Comparison of ENCODE assay signal across 9 cellular contexts in the genomic region with DNA sequence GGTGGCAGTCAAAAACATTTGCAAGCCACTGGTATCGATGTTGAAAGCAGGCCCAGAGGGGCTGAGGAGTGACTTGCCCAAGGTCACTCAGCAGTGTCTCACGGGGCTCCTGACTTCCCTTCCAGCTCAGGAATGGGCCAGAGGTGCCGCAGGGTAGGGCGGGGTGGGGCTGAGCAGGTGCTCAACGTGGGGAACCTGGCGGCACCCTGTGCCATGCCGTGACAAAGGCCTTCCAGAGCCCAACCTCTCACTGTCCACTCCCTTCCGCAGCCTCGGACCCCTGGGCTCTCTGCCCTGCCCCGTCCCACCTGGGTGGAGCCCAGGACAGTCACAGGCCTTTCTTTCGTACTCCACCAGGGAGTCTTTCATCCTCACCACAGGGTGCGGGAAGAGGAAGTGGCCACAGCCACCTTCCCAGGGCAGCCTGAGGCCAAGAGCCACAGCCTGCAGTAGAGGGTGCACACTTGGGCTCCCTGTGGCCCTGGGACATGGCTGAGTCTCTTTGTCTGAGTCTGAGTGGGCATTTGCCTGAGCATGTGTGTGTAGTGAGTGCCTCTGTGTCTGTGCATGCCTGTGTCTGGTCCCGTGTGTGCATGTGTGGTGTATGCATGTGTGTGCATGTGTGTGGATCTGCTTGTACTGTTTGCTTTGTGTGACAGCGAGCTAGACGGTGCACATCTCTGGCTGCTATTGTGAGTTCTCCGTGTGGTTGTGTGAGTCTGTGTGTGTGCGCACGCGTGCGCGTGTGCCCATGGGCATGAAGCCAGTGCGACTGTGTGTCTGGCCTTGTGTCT. TPM values are rescaled to one million over a fixed set of nuclear protein-coding genes. Genes with fewer than 3 reads are reported as not detected.
DNase-seq lines count a peak whose midpoint lies in the region; ATAC-seq and TF ChIP-seq lines count a peak whose summit lies in the region.
"Had no signal": no experiment of that assay in that cellular context is flagged by ENCODE, and none has a peak within 500 bp of the region (broad histone marks: within the 10 kb centered on the region; RNA-seq: fewer than 3 reads in every experiment).

No MANE protein-coding gene starts in this region.

- peaks cover 93% of the 10 kb centered on the region for H3K4me1 Mint-ChIP-seq in activated CD8-positive, alpha-beta T cell treated with anti-CD3 and anti-CD28 coated beads, Interleukin-2, amount 10 ng/mL, durations not matched to agents 7 days and 5 days (ENCODE audit: low read depth)
- peaks cover 42% of the 10 kb centered on the region for H3K4me1 Mint-ChIP-seq in mesothelial cell of epicardium

- peak overlapping the region; percentile 12 for H3K4me3 Mint-ChIP-seq in activated CD8-positive, alpha-beta T cell treated with anti-CD3 and anti-CD28 coated beads, Interleukin-2, amount 10 ng/mL, durations not matched to agents 7 days and 5 days
- no peak overlapping the region for H3K4me3 Mint-ChIP-seq in mesothelial cell of epicardium
- H3K4me3 Mint-ChIP-seq: natural killer cell had no signal

- CTCF ChIA-PET in activated CD8-positive, alpha-beta T cell treated with anti-CD3 and anti-CD28 coated beads, Interleukin-2, amount 10 ng/mL, durations not matched to agents 7 days and 5 days (lab: Charles Lee): interaction anchor here (1.3 to 4.5 kb wide), 2 partner anchors 11 to 146 kb away, joined by 5 to 95 read pairs; no protein-coding TSS in a partner anchor

- no peak for TF ChIP-seq CTCF in mesothelial cell of epicardium (IDR thresholded peaks at IDR 0.05; ENCODE audit: unreplicated experiment)

- no peaks in the 10 kb centered on the region for H3K9me3 Mint-ChIP-seq in activated CD8-positive, alpha-beta T cell treated with anti-CD3 and anti-CD28 coated beads, Interleukin-2, amount 10 ng/mL, durations not matched to agents 7 days and 5 days (ENCODE audit: insufficient read depth)
- H3K9me3 Mint-ChIP-seq in mesothelial cell of epicardium: no peaks in the 10 kb centered on the region
- H3K9me3 Mint-ChIP-seq: natural killer cell had no signal

- POLR2A ChIA-PET in activated CD8-positive, alpha-beta T cell treated with anti-CD3 and anti-CD28 coated beads, Interleukin-2, amount 10 ng/mL, durations not matched to agents 7 days and 5 days (lab: Charles Lee): interaction anchor here (1.2 kb wide), 1 partner anchor 147 kb away, joined by 3 read pairs; no protein-coding TSS in a partner anchor

- no peaks in the 10 kb centered on the region for H3K36me3 Mint-ChIP-seq in activated CD8-positive, alpha-beta T cell treated with anti-CD3 and anti-CD28 coated beads, Interleukin-2, amount 10 ng/mL, durations not matched to agents 7 days and 5 days (ENCODE audit: low read depth)
- no peaks in the 10 kb centered on the region for H3K36me3 Mint-ChIP-seq in mesothelial cell of epicardium
- H3K36me3 Mint-ChIP-seq: natural killer cell had no signal

- DNase-seq in A172 (ENCODE audit: low spot score) (peak; percentile 78), HT-29 (ENCODE audit: low spot score) (peak; percentile 74), mesothelial cell of epicardium (ENCODE audit: low spot score in 2 of 2, unreplicated experiment in 2 of 2) (no peak), OCI-M2 (lab: John Stamatoyannopoulos, UW; ENCODE audit: unreplicated experiment) (no peak), AG08395 (ENCODE audit: low spot score) (no peak), iPS-NIHi7 (ENCODE audit: extremely low spot score) (no peak), retina (no peak)
- no peak for DNase-seq in activated CD8-positive, alpha-beta T cell treated with anti-CD3 and anti-CD28 coated beads, Interleukin-2, amount 10 ng/mL, durations not matched to agents 7 days and 5 days
- DNase-seq: natural killer cell had no signal

- ATAC-seq in activated CD8-positive, alpha-beta T cell treated with anti-CD3 and anti-CD28 coated beads, Interleukin-2, amount 10 ng/mL, durations not matched to agents 7 days and 5 days: peak; percentile 30

- H3K27ac Mint-ChIP-seq in activated CD8-positive, alpha-beta T cell treated with anti-CD3 and anti-CD28 coated beads, Interleukin-2, amount 10 ng/mL, durations not matched to agents 7 days and 5 days: peak overlapping the region; percentile 76
- peak overlapping the region; percentile 78 for H3K27ac Mint-ChIP-seq in mesothelial cell of epicardium

- no peaks in the 10 kb centered on the region for H3K27me3 Mint-ChIP-seq in activated CD8-positive, alpha-beta T cell treated with anti-CD3 and anti-CD28 coated beads, Interleukin-2, amount 10 ng/mL, durations not matched to agents 7 days and 5 days (ENCODE audit: low read depth)
- no peaks in the 10 kb centered on the region for H3K27me3 Mint-ChIP-seq in mesothelial cell of epicardium (ENCODE audit: low read depth)

RNA-seq across cellular contexts. Expression of gene LIF, which starts 6.0 kb away (rescaled TPM):
- 24.8 and 25.4 TPM in 2 replicates for total RNA-seq in A172 (2014; rRNA removed; shearing (Covaris generic))
- total RNA-seq in HT-29 (2014; rRNA removed; shearing (Covaris generic)): 48.5 and 50.2 TPM in 2 replicates
- 100 to 1,000 TPM; 532 to 569 TPM for total RNA-seq in activated CD8-positive, alpha-beta T cell treated with anti-CD3 and anti-CD28 coated beads, Interleukin-2, amount 10 ng/mL, durations not matched to agents 7 days and 5 days
- 15.4 to 16.9 TPM (median 15.8 TPM) in 3 replicates for total RNA-seq in mesothelial cell of epicardium

RNA-seq across cellular contexts. Expression of gene OSM, which starts 14.0 kb away (rescaled TPM):
- total RNA-seq in A172 (2014; rRNA removed; shearing (Covaris generic)): not detected in 2 replicates
- total RNA-seq in HT-29 (2014; rRNA removed; shearing (Covaris generic)): not detected in 2 replicates
- total RNA-seq in activated CD8-positive, alpha-beta T cell treated with anti-CD3 and anti-CD28 coated beads, Interleukin-2, amount 10 ng/mL, durations not matched to agents 7 days and 5 days: 100 to 1,000 TPM; 135 to 140 TPM
- total RNA-seq in mesothelial cell of epicardium: not detected in 3 replicates

RNA-seq across cellular contexts. Expression of gene CASTOR1, which starts 36.7 kb away (rescaled TPM):
- total RNA-seq in A172 (2014; rRNA removed; shearing (Covaris generic)): 12.8 and 20.8 TPM in 2 replicates
- total RNA-seq in HT-29 (2014; rRNA removed; shearing (Covaris generic)): 1.5 and 2.0 TPM in 2 replicates
- 10 to 100 TPM; 24.5 to 25.4 TPM for total RNA-seq in activated CD8-positive, alpha-beta T cell treated with anti-CD3 and anti-CD28 coated beads, Interleukin-2, amount 10 ng/mL, durations not matched to agents 7 days and 5 days
- total RNA-seq in mesothelial cell of epicardium: 10.9 to 13.5 TPM (median 13.5 TPM) in 3 replicates

Comparison
In these comparisons a context has a peak if more than half of its experiments do, and no peak if none do; other contexts are left out.
1. DNase-seq: peak in A172 (single experiment) and HT-29 (single experiment); none in activated CD8-positive, alpha-beta T cell treated with anti-CD3 and anti-CD28 coated beads, Interleukin-2, amount 10 ng/mL, durations not matched to agents 7 days and 5 days (single experiment), mesothelial cell of epicardium (0 of 2), OCI-M2 (single experiment), AG08395 (single experiment), iPS-NIHi7 (single experiment) and retina (single experiment).
2. RNA of gene LIF, which starts 6.0 kb away (total RNA-seq): 532 to 569 TPM in activated CD8-positive, alpha-beta T cell treated with anti-CD3 and anti-CD28 coated beads, Interleukin-2, amount 10 ng/mL, durations not matched to agents 7 days and 5 days; 48.5 to 50.2 TPM in HT-29, 24.8 to 25.4 TPM in A172 and 15.4 to 16.9 TPM in mesothelial cell of epicardium; every median in the first group is over 10 times any median in the second.
3. RNA of gene OSM, which starts 14.0 kb away (total RNA-seq): 135 to 140 TPM in activated CD8-positive, alpha-beta T cell treated with anti-CD3 and anti-CD28 coated beads, Interleukin-2, amount 10 ng/mL, durations not matched to agents 7 days and 5 days; not detected in A172, not detected in HT-29 and not detected in mesothelial cell of epicardium; every median in the first group is over 100 times any median in the second.